ENCODE assay signal across 1 cellular context in the genomic region with DNA sequence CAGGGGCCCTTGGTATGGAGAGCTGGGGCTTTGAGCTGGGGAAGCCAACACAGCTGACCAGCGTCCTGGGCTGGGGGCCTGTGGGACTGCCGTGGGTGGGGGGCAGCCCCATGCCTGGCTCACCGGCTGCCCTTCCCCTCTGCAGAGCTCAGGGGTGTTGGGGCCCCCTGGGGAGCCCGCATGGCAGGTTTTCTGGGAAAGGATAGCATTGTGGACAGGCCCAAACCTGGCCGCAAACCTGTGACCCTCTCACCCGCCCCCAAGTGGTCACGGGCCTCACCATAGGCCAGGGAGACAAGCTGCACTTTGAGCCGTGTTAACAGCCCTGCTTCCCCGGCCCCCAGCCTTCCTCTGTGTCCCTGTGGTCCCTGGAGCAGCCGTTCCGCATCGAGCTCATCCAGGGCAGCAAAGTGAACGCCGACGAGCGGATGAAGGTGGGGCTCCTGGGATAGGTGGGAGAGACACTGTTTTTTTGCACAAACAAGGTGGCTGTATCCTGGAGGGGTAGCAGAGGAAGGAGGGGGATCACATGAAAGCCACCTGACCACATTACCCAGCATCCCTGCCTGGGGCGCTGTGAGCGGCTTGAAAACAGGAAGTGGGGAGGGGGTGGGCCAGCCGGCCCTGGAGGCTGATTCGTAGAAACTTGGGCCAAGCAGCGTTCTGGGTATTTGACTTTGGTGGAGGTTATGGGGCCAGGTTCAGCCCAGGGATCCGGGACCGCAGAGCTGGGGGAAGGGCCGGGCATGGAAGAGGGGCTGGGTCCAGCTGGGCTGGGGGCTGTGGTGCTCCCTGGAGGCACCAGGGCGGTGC.
A peak's percentile ranks its signal among the peaks of the same experiment; 100 is the strongest.
TF ChIP-seq lines count a peak whose summit lies in the region.

No MANE protein-coding gene starts in this region.

TF ChIP-seq in K562, 482 proteins besides CTCF, POLR2A, EP300 and RAD21 (continued from another document):
- TF ChIP-seq, protein P1, sequence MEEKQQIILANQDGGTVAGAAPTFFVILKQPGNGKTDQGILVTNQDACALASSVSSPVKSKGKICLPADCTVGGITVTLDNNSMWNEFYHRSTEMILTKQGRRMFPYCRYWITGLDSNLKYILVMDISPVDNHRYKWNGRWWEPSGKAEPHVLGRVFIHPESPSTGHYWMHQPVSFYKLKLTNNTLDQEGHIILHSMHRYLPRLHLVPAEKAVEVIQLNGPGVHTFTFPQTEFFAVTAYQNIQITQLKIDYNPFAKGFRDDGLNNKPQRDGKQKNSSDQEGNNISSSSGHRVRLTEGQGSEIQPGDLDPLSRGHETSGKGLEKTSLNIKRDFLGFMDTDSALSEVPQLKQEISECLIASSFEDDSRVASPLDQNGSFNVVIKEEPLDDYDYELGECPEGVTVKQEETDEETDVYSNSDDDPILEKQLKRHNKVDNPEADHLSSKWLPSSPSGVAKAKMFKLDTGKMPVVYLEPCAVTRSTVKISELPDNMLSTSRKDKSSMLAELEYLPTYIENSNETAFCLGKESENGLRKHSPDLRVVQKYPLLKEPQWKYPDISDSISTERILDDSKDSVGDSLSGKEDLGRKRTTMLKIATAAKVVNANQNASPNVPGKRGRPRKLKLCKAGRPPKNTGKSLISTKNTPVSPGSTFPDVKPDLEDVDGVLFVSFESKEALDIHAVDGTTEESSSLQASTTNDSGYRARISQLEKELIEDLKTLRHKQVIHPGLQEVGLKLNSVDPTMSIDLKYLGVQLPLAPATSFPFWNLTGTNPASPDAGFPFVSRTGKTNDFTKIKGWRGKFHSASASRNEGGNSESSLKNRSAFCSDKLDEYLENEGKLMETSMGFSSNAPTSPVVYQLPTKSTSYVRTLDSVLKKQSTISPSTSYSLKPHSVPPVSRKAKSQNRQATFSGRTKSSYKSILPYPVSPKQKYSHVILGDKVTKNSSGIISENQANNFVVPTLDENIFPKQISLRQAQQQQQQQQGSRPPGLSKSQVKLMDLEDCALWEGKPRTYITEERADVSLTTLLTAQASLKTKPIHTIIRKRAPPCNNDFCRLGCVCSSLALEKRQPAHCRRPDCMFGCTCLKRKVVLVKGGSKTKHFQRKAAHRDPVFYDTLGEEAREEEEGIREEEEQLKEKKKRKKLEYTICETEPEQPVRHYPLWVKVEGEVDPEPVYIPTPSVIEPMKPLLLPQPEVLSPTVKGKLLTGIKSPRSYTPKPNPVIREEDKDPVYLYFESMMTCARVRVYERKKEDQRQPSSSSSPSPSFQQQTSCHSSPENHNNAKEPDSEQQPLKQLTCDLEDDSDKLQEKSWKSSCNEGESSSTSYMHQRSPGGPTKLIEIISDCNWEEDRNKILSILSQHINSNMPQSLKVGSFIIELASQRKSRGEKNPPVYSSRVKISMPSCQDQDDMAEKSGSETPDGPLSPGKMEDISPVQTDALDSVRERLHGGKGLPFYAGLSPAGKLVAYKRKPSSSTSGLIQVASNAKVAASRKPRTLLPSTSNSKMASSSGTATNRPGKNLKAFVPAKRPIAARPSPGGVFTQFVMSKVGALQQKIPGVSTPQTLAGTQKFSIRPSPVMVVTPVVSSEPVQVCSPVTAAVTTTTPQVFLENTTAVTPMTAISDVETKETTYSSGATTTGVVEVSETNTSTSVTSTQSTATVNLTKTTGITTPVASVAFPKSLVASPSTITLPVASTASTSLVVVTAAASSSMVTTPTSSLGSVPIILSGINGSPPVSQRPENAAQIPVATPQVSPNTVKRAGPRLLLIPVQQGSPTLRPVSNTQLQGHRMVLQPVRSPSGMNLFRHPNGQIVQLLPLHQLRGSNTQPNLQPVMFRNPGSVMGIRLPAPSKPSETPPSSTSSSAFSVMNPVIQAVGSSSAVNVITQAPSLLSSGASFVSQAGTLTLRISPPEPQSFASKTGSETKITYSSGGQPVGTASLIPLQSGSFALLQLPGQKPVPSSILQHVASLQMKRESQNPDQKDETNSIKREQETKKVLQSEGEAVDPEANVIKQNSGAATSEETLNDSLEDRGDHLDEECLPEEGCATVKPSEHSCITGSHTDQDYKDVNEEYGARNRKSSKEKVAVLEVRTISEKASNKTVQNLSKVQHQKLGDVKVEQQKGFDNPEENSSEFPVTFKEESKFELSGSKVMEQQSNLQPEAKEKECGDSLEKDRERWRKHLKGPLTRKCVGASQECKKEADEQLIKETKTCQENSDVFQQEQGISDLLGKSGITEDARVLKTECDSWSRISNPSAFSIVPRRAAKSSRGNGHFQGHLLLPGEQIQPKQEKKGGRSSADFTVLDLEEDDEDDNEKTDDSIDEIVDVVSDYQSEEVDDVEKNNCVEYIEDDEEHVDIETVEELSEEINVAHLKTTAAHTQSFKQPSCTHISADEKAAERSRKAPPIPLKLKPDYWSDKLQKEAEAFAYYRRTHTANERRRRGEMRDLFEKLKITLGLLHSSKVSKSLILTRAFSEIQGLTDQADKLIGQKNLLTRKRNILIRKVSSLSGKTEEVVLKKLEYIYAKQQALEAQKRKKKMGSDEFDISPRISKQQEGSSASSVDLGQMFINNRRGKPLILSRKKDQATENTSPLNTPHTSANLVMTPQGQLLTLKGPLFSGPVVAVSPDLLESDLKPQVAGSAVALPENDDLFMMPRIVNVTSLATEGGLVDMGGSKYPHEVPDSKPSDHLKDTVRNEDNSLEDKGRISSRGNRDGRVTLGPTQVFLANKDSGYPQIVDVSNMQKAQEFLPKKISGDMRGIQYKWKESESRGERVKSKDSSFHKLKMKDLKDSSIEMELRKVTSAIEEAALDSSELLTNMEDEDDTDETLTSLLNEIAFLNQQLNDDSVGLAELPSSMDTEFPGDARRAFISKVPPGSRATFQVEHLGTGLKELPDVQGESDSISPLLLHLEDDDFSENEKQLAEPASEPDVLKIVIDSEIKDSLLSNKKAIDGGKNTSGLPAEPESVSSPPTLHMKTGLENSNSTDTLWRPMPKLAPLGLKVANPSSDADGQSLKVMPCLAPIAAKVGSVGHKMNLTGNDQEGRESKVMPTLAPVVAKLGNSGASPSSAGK (IDR thresholded peaks at IDR 0.05): peak; percentile 90; the same call in 1 of the 2 replicates
- TF ChIP-seq, protein P2, sequence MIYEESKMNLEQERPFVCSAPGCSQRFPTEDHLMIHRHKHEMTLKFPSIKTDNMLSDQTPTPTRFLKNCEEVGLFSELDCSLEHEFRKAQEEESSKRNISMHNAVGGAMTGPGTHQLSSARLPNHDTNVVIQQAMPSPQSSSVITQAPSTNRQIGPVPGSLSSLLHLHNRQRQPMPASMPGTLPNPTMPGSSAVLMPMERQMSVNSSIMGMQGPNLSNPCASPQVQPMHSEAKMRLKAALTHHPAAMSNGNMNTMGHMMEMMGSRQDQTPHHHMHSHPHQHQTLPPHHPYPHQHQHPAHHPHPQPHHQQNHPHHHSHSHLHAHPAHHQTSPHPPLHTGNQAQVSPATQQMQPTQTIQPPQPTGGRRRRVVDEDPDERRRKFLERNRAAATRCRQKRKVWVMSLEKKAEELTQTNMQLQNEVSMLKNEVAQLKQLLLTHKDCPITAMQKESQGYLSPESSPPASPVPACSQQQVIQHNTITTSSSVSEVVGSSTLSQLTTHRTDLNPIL (CRISPR knock-in tag; IDR thresholded peaks at IDR 0.05): no peak
- TF ChIP-seq FOXP1 (CRISPR knock-in tag; IDR thresholded peaks at IDR 0.05) (no peak; the same call in 1 of the 2 replicates), ZNF584 (CRISPR knock-in tag; IDR thresholded peaks at IDR 0.05; ENCODE audit: low read depth) (peak; percentile 92)
TF ChIP-seq in K562: peak in this region for 202.
